ENCODE assay signal across 27 cellular contexts in genomic region chr16:761580-761979, GRCh38. TPM values are rescaled to one million over a fixed set of nuclear protein-coding genes. Genes with fewer than 3 reads are reported as not detected.
DNase-seq lines count a peak whose midpoint lies in the region; ATAC-seq, FAIRE-seq and TF ChIP-seq lines count a peak whose summit lies in the region.
"Had no signal": no experiment of that assay in that cellular context is flagged by ENCODE, and none has a peak within 500 bp of the region (broad histone marks: within the 10 kb centered on the region; RNA-seq: fewer than 3 reads in every experiment).

No MANE protein-coding gene starts in this region.

- H3K9me3 Mint-ChIP-seq in MCF 10A (ENCODE audit: unreplicated experiment) (no peaks in the 10 kb centered on the region), type B pancreatic cell (no peaks in the 10 kb centered on the region)
- H3K9me3 Mint-ChIP-seq: CD4-positive, CD25-positive, alpha-beta regulatory T cell had no signal

- dilution Hi-C loops in mammary epithelial cell (cut with HindIII; ENCODE audit: low sequenced_read_pairs): no loop called here
- dilution Hi-C loops in keratinocyte (cut with MboI; ENCODE audit: extremely low pct_ligation_motif_present, low sequenced_read_pairs): no loop called here

- intact Hi-C loops in MCF 10A (cut with micrococcal nuclease): no loop called here
- intact Hi-C loops in mammary epithelial cell (cut with micrococcal nuclease): no loop called here

- no peak overlapping the region for H2AFZ ChIP-seq in mammary epithelial cell (ENCODE audit: low read depth, low read length)
- no peak overlapping the region for H2AFZ ChIP-seq in keratinocyte (ENCODE audit: control insufficient read depth, low read length)

- DNase-seq in MCF 10A (ENCODE audit: unreplicated experiment): no peak
- no peak for DNase-seq in mammary epithelial cell
- DNase-seq in keratinocyte (ENCODE audit: low read depth, low spot score): no peak
- DNase-seq in type B pancreatic cell (ENCODE audit: extremely low spot score, unreplicated experiment): peak; percentile 69
- DNase-seq in NCI-H1436 (lab: John Stamatoyannopoulos, UW): no peak
- DNase-seq in GM19238 (ENCODE audit: insufficient read length, low spot score): no peak
- DNase-seq: ACHN; BE2C; CD4-positive, CD25-positive, alpha-beta regulatory T cell; DMS53; GOT3; HCEC 1CT; Karpas-422; NCI-H1092 treated with DMSO at 0.1 percent for 48 hours; NCI-H1436 treated with DMSO at 0.1 percent for 48 hours; NCI-H1930; NCI-H2107; NCI-H526; NCI-H82; SK-N-SH; SW 1271 had no signal

- no peak for FAIRE-seq in keratinocyte (lab: Jason Lieb, UNC)
- FAIRE-seq: D721Med had no signal

- POLR2A ChIA-PET in MCF 10A (lab: Yijun Ruan, JAX): interaction anchor here (0.7 to 3.9 kb wide), 16 partner anchors 8 to 1020 kb away, joined by 3 to 26 read pairs (median 5); partner anchors contain the start of genes ANTKMT, CCDC78, CIAO3 and HAGHL
- POLR2A ChIA-PET in HEK293 (lab: Yijun Ruan, JAX): no interaction called here

- no peaks in the 10 kb centered on the region for H3K27me3 ChIP-seq in mammary epithelial cell (ENCODE audit: insufficient read depth, low read length)
- peaks cover under 1% of the 10 kb centered on the region for H3K27me3 ChIP-seq in keratinocyte (ENCODE audit: control insufficient read depth, extremely low read depth, insufficient read depth, low read length)
- H3K27me3 ChIP-seq: BE2C had no signal

- CTCF ChIA-PET in MCF 10A (lab: Yijun Ruan, JAX) (interaction anchor here (0.6 to 2.9 kb wide), 6 partner anchors 8 to 49 kb away, joined by 3 to 11 read pairs (median 6); partner anchors contain the start of gene CIAO3), mammary epithelial cell (lab: Charles Lee; ENCODE audit: low non-redundant PET) (no interaction called here), HEK293 (lab: Yijun Ruan, JAX) (interaction anchor here (1.3 kb wide), 1 partner anchor 16 kb away, joined by 4 read pairs; no protein-coding TSS in a partner anchor)

- peak overlapping the region; percentile 61 for H3K27ac Mint-ChIP-seq in MCF 10A (ENCODE audit: low read depth, unreplicated experiment)
- no peak overlapping the region for H3K27ac Mint-ChIP-seq in type B pancreatic cell
- H3K27ac Mint-ChIP-seq: CD4-positive, CD25-positive, alpha-beta regulatory T cell had no signal

- no peak overlapping the region for H3K4me3 ChIP-seq in mammary epithelial cell (replicated peaks in 1 of 3; ENCODE audit: insufficient read depth in 1 of 3, low read depth in 2 of 3, low read length in 3 of 3)
- no peak overlapping the region for H3K4me3 ChIP-seq in HEK293 (ENCODE audit: low read depth, low read length)
- H3K4me3 ChIP-seq in keratinocyte (ENCODE audit: control insufficient read depth in 2 of 3, extremely low read depth in 1 of 3, insufficient read depth in 2 of 3, low read depth in 1 of 3, low read length in 3 of 3): peak overlapping the region in 1 of 3 experiments; percentile 6

- H3K4me3 Mint-ChIP-seq in MCF 10A (ENCODE audit: unreplicated experiment) (peak overlapping the region; percentile 60), type B pancreatic cell (no peak overlapping the region)
- H3K4me3 Mint-ChIP-seq: CD4-positive, CD25-positive, alpha-beta regulatory T cell had no signal

- TF ChIP-seq CTCF in MCF 10A (IDR thresholded peaks at IDR 0.05; ENCODE audit: unreplicated experiment): no peak
- TF ChIP-seq CTCF in mammary epithelial cell (conservative IDR thresholded peaks at IDR 0.05 in 1 of 2, IDR thresholded peaks at IDR 0.05 in 1 of 2; ENCODE audit: extremely low read depth in 1 of 2, insufficient read depth in 1 of 2, low read depth in 1 of 2, low read length in 2 of 2): no peak
- no peak for TF ChIP-seq CTCF in HEK293 (tag by site-specific recombination; IDR thresholded peaks at IDR 0.05)
- peak in 1 of 3 experiments; percentile 9 for TF ChIP-seq CTCF in keratinocyte (optimal IDR thresholded peaks at IDR 0.05 in 1 of 3, IDR thresholded peaks at IDR 0.05 in 1 of 3, conservative IDR thresholded peaks at IDR 0.05 in 1 of 3; ENCODE audit: extremely low read depth in 1 of 3, insufficient read depth in 2 of 3, low read length in 3 of 3)
- no peak for TF ChIP-seq CTCF in type B pancreatic cell (conservative IDR thresholded peaks at IDR 0.05)

- no peak overlapping the region for H3K27ac ChIP-seq in mammary epithelial cell (ENCODE audit: insufficient read depth, low read depth, low read length)
- no peak overlapping the region for H3K27ac ChIP-seq in HEK293 (ENCODE audit: extremely low read depth, low read depth, low read length)
- H3K27ac ChIP-seq in keratinocyte (ENCODE audit: control insufficient read depth, insufficient read depth, low read length): no peak overlapping the region
- H3K27ac ChIP-seq: 22Rv1, HL-60 had no signal

- H3K4me2 ChIP-seq in mammary epithelial cell (ENCODE audit: insufficient read depth, low read depth, low read length): no peak overlapping the region
- no peak overlapping the region for H3K4me2 ChIP-seq in keratinocyte (ENCODE audit: control insufficient read depth, extremely low read depth, insufficient read depth, low read depth, low read length)
- H3K4me2 ChIP-seq: SK-N-SH had no signal

- BruUV-seq in MCF 10A (replicated peaks; lab: Mats Ljungman, UMichigan): no TSS peak
- BruUV-seq in mammary epithelial cell (replicated peaks; lab: Mats Ljungman, UMichigan): no TSS peak

- H3K4me1 Mint-ChIP-seq in MCF 10A (ENCODE audit: insufficient read depth, unreplicated experiment) (peaks cover 10% of the 10 kb centered on the region), type B pancreatic cell (ENCODE audit: unreplicated experiment) (peaks cover 6% of the 10 kb centered on the region)

- no peaks in the 10 kb centered on the region for H3K79me2 ChIP-seq in mammary epithelial cell (ENCODE audit: insufficient read depth, low read length)
- no peaks in the 10 kb centered on the region for H3K79me2 ChIP-seq in keratinocyte (ENCODE audit: control insufficient read depth, insufficient read depth, low read length)

- H3K9me3 ChIP-seq in mammary epithelial cell (replicated peaks; ENCODE audit: insufficient read depth, low read length): no peaks in the 10 kb centered on the region
- no peaks in the 10 kb centered on the region for H3K9me3 ChIP-seq in HEK293 (ENCODE audit: control insufficient read depth, insufficient read depth, low read depth, low read length)
- H3K9me3 ChIP-seq in keratinocyte (ENCODE audit: control insufficient read depth, low read depth, low read length): no peaks in the 10 kb centered on the region
- H3K9me3 ChIP-seq: BE2C had no signal

- no peaks in the 10 kb centered on the region for H3K27me3 Mint-ChIP-seq in MCF 10A (ENCODE audit: insufficient read depth, unreplicated experiment)
- peaks cover 4% of the 10 kb centered on the region for H3K27me3 Mint-ChIP-seq in type B pancreatic cell

- WGBS in mammary epithelial cell (ENCODE audit: low coverage, missing lambda C conversion rate): 92% methylated on average over 7 of the region's 10 CpGs

- in situ Hi-C loops in mammary epithelial cell (cut with MboI; ENCODE audit: low sequenced_read_pairs in 2 of 2): no loop called here

- ATAC-seq in GM21717 (IDR thresholded peaks at IDR 0.05; ENCODE audit: unreplicated experiment): no peak

- H3K9ac ChIP-seq in mammary epithelial cell (ENCODE audit: insufficient read depth, low read length): no peak overlapping the region
- H3K9ac ChIP-seq in keratinocyte (ENCODE audit: control insufficient read depth, extremely low read depth, insufficient read depth, low read length): peak overlapping the region; percentile 63
- H3K9ac ChIP-seq: SK-N-SH had no signal

- H3K9me1 ChIP-seq in keratinocyte (ENCODE audit: control insufficient read depth, extremely low read depth, insufficient read depth, low read length): no peaks in the 10 kb centered on the region

- H3K4me1 ChIP-seq in mammary epithelial cell (ENCODE audit: insufficient read depth, low read length): peaks cover 22% of the 10 kb centered on the region
- no peaks in the 10 kb centered on the region for H3K4me1 ChIP-seq in HEK293 (ENCODE audit: control insufficient read depth, insufficient read depth, low read length)
- peaks cover 34% of the 10 kb centered on the region for H3K4me1 ChIP-seq in keratinocyte (ENCODE audit: control insufficient read depth, extremely low read depth, insufficient read depth, low read length)
- H3K4me1 ChIP-seq: BE2C had no signal

- H4K20me1 ChIP-seq in mammary epithelial cell (ENCODE audit: insufficient read depth, low read length) (no peaks in the 10 kb centered on the region), keratinocyte (ENCODE audit: control insufficient read depth, extremely low read depth, insufficient read depth, low read length) (no peaks in the 10 kb centered on the region)

- H3K36me3 ChIP-seq in mammary epithelial cell (ENCODE audit: insufficient read depth, low read length) (no peaks in the 10 kb centered on the region), HEK293 (ENCODE audit: control insufficient read depth in 2 of 2, insufficient read depth in 1 of 2, low read length in 2 of 2) (no peaks in the 10 kb centered on the region), keratinocyte (ENCODE audit: control insufficient read depth in 2 of 2, extremely low read depth in 1 of 2, insufficient read depth in 2 of 2, low read length in 2 of 2) (no peaks in the 10 kb centered on the region)
- H3K36me3 ChIP-seq: BE2C had no signal

- H3K36me3 Mint-ChIP-seq in MCF 10A (ENCODE audit: insufficient read depth, unreplicated experiment): no peaks in the 10 kb centered on the region
- H3K36me3 Mint-ChIP-seq in type B pancreatic cell: no peaks in the 10 kb centered on the region
- H3K36me3 Mint-ChIP-seq: CD4-positive, CD25-positive, alpha-beta regulatory T cell had no signal

RNA-seq across cellular contexts. Expression of gene MSLN, which starts 1.0 kb away (rescaled TPM):
- total RNA-seq in MCF 10A (2022) (18.1 and 25.2 TPM in 2 replicates), mammary epithelial cell (10 to 100 TPM in 1 of 2 donors, 1 to 10 TPM in 1; 1.4 to 17.8 TPM), type B pancreatic cell (ENCODE audit: low replicate concordance) (0.77 and 0.81 TPM in 2 replicates)
- polyA plus RNA-seq in mammary epithelial cell (0.88 TPM), keratinocyte (8.5 to 12.7 TPM (median 11.7 TPM) in 3 replicates)
- polyA minus RNA-seq in mammary epithelial cell (not detected), keratinocyte (5.3 to 10.3 TPM (median 6.5 TPM) in 3 replicates)
- polyA plus RNA-seq in keratinocyte (2011; ENCODE audit: low read depth): 3.0 TPM
- polyA plus RNA-seq in keratinocyte (2011; cell fraction: cytosol; rRNA removed): 4.0 and 7.1 TPM in 2 replicates
- polyA plus RNA-seq in keratinocyte (2011; cell fraction: nucleus; rRNA removed): 18.7 and 24.6 TPM in 2 replicates
- 8.4 and 11.5 TPM in 2 replicates for polyA plus RNA-seq in keratinocyte (2012; ENCODE audit: low replicate concordance)
- 9.8 TPM for polyA minus RNA-seq in keratinocyte (2011; cell fraction: cytosol; rRNA and poly(A)+ RNA removed)
- 13.1 and 15.7 TPM in 2 replicates for polyA minus RNA-seq in keratinocyte (2011; cell fraction: nucleus; rRNA and poly(A)+ RNA removed)
- total RNA-seq: CD4-positive, CD25-positive, alpha-beta regulatory T cell; Daoy had no signal
- polyA plus RNA-seq: CD4-positive, CD25-positive, alpha-beta regulatory T cell had no signal

RNA-seq across cellular contexts. Expression of gene CIAO3, which starts 20.8 kb away (rescaled TPM):
- total RNA-seq in MCF 10A (2022): 28.5 and 31.1 TPM in 2 replicates
- 10 to 100 TPM; 28.7 to 28.8 TPM for total RNA-seq in mammary epithelial cell
- 19.9 TPM for polyA plus RNA-seq in mammary epithelial cell
- polyA minus RNA-seq in mammary epithelial cell: 9.3 TPM
- 20.1 to 31.8 TPM (median 24.9 TPM) in 3 replicates for polyA plus RNA-seq in keratinocyte
- 9.8 TPM for polyA plus RNA-seq in keratinocyte (2011; ENCODE audit: low read depth)
- polyA plus RNA-seq in keratinocyte (2011; cell fraction: cytosol; rRNA removed): 12.7 and 15.8 TPM in 2 replicates
- polyA plus RNA-seq in keratinocyte (2011; cell fraction: nucleus; rRNA removed): 41.7 and 48.0 TPM in 2 replicates
- polyA plus RNA-seq in keratinocyte (2012; ENCODE audit: low replicate concordance): 18.9 and 20.5 TPM in 2 replicates
- polyA minus RNA-seq in keratinocyte: 15.5 to 43.6 TPM (median 17.4 TPM) in 3 replicates
- polyA minus RNA-seq in keratinocyte (2011; cell fraction: cytosol; rRNA and poly(A)+ RNA removed): 21.3 TPM
- 25.4 and 25.9 TPM in 2 replicates for polyA minus RNA-seq in keratinocyte (2011; cell fraction: nucleus; rRNA and poly(A)+ RNA removed)
- total RNA-seq in type B pancreatic cell (ENCODE audit: low replicate concordance): 41.4 and 44.5 TPM in 2 replicates

RNA-seq across cellular contexts. Expression of gene RPUSD1, which starts 26.6 kb away (rescaled TPM):
- total RNA-seq in MCF 10A (2022): 19.8 and 24.9 TPM in 2 replicates
- 10 to 100 TPM; 26.5 to 28.7 TPM for total RNA-seq in mammary epithelial cell
- 26.8 TPM for polyA plus RNA-seq in mammary epithelial cell
- polyA minus RNA-seq in mammary epithelial cell: 10.7 TPM
- polyA plus RNA-seq in keratinocyte: 11.9 to 30.3 TPM (median 19.3 TPM) in 3 replicates
- polyA plus RNA-seq in keratinocyte (2011; ENCODE audit: low read depth): 10.3 TPM
- polyA plus RNA-seq in keratinocyte (2011; cell fraction: cytosol; rRNA removed): 12.4 and 33.4 TPM in 2 replicates
- 25.1 and 38.6 TPM in 2 replicates for polyA plus RNA-seq in keratinocyte (2011; cell fraction: nucleus; rRNA removed)
- 9.2 and 26.5 TPM in 2 replicates for polyA plus RNA-seq in keratinocyte (2012; ENCODE audit: low replicate concordance)
- 8.5 to 16.1 TPM (median 12.9 TPM) in 3 replicates for polyA minus RNA-seq in keratinocyte
- 41.1 TPM for polyA minus RNA-seq in keratinocyte (2011; cell fraction: cytosol; rRNA and poly(A)+ RNA removed)
- polyA minus RNA-seq in keratinocyte (2011; cell fraction: nucleus; rRNA and poly(A)+ RNA removed): 11.7 and 14.5 TPM in 2 replicates
- total RNA-seq in type B pancreatic cell (ENCODE audit: low replicate concordance): 23.7 and 26.6 TPM in 2 replicates

RNA-seq across cellular contexts. Expression of gene CHTF18, which starts 26.8 kb away (rescaled TPM):
- total RNA-seq in MCF 10A (2022): 22.7 and 30.9 TPM in 2 replicates
- total RNA-seq in mammary epithelial cell: 10 to 100 TPM in 1 of 2 donors, 1 to 10 TPM in 1; 7.7 to 54.5 TPM
- polyA plus RNA-seq in mammary epithelial cell: 20.2 TPM
- polyA minus RNA-seq in mammary epithelial cell: 2.0 TPM
- polyA plus RNA-seq in keratinocyte: 5.7 to 6.7 TPM (median 5.7 TPM) in 3 replicates
- 1.8 TPM for polyA plus RNA-seq in keratinocyte (2011; ENCODE audit: low read depth)
- 2.3 and 4.3 TPM in 2 replicates for polyA plus RNA-seq in keratinocyte (2011; cell fraction: cytosol; rRNA removed)
- polyA plus RNA-seq in keratinocyte (2011; cell fraction: nucleus; rRNA removed): 15.4 and 27.3 TPM in 2 replicates
- polyA plus RNA-seq in keratinocyte (2012; ENCODE audit: low replicate concordance): 3.0 and 15.1 TPM in 2 replicates
- 2.2 to 6.1 TPM (median 5.8 TPM) in 3 replicates for polyA minus RNA-seq in keratinocyte
- polyA minus RNA-seq in keratinocyte (2011; cell fraction: cytosol; rRNA and poly(A)+ RNA removed): 12.1 TPM
- polyA minus RNA-seq in keratinocyte (2011; cell fraction: nucleus; rRNA and poly(A)+ RNA removed): 8.8 and 10.4 TPM in 2 replicates
- total RNA-seq in type B pancreatic cell (ENCODE audit: low replicate concordance): 53.4 and 105 TPM in 2 replicates

RNA-seq across cellular contexts. Expression of gene HAGHL, which starts 34.7 kb away (rescaled TPM):
- total RNA-seq in MCF 10A (2022): 20.1 and 24.5 TPM in 2 replicates
- 10 to 100 TPM in 1 of 2 donors, 1 to 10 TPM in 1; 8.0 to 20.2 TPM for total RNA-seq in mammary epithelial cell
- polyA plus RNA-seq in mammary epithelial cell: 8.0 TPM
- 1.0 TPM for polyA minus RNA-seq in mammary epithelial cell
- polyA plus RNA-seq in keratinocyte: 6.8 to 30.7 TPM (median 8.0 TPM) in 3 replicates
- polyA plus RNA-seq in keratinocyte (2011; ENCODE audit: low read depth): 4.2 TPM
- 2.5 and 10.9 TPM in 2 replicates for polyA plus RNA-seq in keratinocyte (2011; cell fraction: cytosol; rRNA removed)
- 53.3 and 72.7 TPM in 2 replicates for polyA plus RNA-seq in keratinocyte (2011; cell fraction: nucleus; rRNA removed)
- polyA plus RNA-seq in keratinocyte (2012; ENCODE audit: low replicate concordance): 9.9 and 16.8 TPM in 2 replicates
- polyA minus RNA-seq in keratinocyte: 0.93 to 3.6 TPM (median 2.0 TPM) in 3 replicates
- 13.8 TPM for polyA minus RNA-seq in keratinocyte (2011; cell fraction: cytosol; rRNA and poly(A)+ RNA removed)
- polyA minus RNA-seq in keratinocyte (2011; cell fraction: nucleus; rRNA and poly(A)+ RNA removed): 5.9 and 11.4 TPM in 2 replicates
- 5.6 and 8.5 TPM in 2 replicates for total RNA-seq in type B pancreatic cell (ENCODE audit: low replicate concordance)
